In the genomic region with DNA sequence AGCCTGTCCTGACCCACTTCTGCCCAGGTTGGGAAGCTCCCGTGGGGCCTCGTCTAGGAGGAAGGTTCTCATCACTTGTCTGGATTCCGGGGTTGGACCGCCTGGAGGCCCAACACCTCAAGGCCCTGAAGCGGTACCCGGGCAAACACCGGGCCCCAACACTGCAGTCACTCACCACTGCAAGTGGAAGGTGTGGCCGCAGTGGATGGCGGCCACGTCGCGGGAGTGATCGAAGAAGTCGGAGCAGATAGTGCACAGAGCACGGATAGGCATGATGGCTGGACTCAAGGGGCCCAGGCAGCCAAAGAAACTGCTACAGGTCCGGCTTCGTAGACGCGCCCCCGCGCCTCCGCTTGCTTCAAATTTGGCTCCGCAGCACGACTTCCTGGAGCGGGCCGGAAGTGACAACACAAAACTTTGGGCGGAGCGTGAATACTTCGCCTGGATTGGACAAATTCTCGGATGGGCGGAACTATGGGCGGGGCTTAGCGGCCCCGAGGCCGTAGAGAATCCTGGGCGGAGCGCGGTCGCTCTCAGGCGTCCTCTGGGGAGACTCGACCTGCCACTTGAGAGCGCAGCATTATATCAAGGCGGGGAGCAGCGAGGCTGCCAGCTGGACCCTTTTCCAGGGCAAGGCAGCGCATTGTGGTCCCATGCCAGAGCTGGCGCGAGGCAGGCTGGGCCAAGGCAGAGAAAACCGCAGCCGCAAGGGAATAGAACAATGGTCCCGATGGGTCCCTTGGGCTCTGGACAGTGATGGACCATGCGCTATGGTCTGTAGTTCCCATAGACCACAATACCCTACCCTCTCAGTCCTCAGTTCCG, we compare ENCODE assay signal across 8 cellular contexts. TPM values are rescaled to one million over a fixed set of nuclear protein-coding genes. Genes with fewer than 3 reads are reported as not detected.
A peak's percentile ranks its signal among the peaks of the same experiment; 100 is the strongest.
DNase-seq lines count a peak whose midpoint lies in the region; ATAC-seq, FAIRE-seq and TF ChIP-seq lines count a peak whose summit lies in the region.

A gene with protein sequence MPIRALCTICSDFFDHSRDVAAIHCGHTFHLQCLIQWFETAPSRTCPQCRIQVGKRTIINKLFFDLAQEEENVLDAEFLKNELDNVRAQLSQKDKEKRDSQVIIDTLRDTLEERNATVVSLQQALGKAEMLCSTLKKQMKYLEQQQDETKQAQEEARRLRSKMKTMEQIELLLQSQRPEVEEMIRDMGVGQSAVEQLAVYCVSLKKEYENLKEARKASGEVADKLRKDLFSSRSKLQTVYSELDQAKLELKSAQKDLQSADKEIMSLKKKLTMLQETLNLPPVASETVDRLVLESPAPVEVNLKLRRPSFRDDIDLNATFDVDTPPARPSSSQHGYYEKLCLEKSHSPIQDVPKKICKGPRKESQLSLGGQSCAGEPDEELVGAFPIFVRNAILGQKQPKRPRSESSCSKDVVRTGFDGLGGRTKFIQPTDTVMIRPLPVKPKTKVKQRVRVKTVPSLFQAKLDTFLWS (minus strand): TSS at position 384 of the 825 bp plus-strand sequence. CDS start 111 bp downstream, at position 273.

- H3K4me3 ChIP-seq in keratinocyte (ENCODE audit: control insufficient read depth in 2 of 3, extremely low read depth in 1 of 3, insufficient read depth in 2 of 3, low read depth in 1 of 3, low read length in 3 of 3), result peak within 1 kb of the TSS; percentile 71 to 94 (median 93)

- DNase-seq in AG20443 (ENCODE audit: low spot score) (peak; percentile 100), NCI-H446 treated with DMSO at 0.1 percent for 48 hours (lab: John Stamatoyannopoulos, UW) (peak; percentile 86), cerebellar cortex (ENCODE audit: low spot score) (peak; percentile 96), keratinocyte (ENCODE audit: low read depth, low spot score) (peak; percentile 76)
- peak; percentile 90 to 95 (median 92) for DNase-seq in stimulated activated CD4-positive, alpha-beta T cell treated with anti-CD3 and anti-CD28 coated beads, Interleukin-12 subunit alpha, Interleukin-12 subunit beta, amount 100 ng/mL, for 48 hours (ENCODE audit: low read depth in 2 of 3, low spot score in 1 of 3)

- H3K9me1 ChIP-seq in keratinocyte (ENCODE audit: control insufficient read depth, extremely low read depth, insufficient read depth, low read length), result no peaks in the 10 kb centered on the region

- H3K4me1 ChIP-seq in keratinocyte (ENCODE audit: control insufficient read depth, extremely low read depth, insufficient read depth, low read length), result peaks cover 14% of the 10 kb centered on the region

- peak within 1 kb of the TSS; percentile 77 for H3K9ac ChIP-seq in keratinocyte (ENCODE audit: control insufficient read depth, extremely low read depth, insufficient read depth, low read length)

- no peaks in the 10 kb centered on the region for H3K9me3 ChIP-seq in keratinocyte (ENCODE audit: control insufficient read depth, low read depth, low read length)

- TF ChIP-seq CTCF in keratinocyte (optimal IDR thresholded peaks at IDR 0.05 in 1 of 3, IDR thresholded peaks at IDR 0.05 in 1 of 3, conservative IDR thresholded peaks at IDR 0.05 in 1 of 3; ENCODE audit: extremely low read depth in 1 of 3, insufficient read depth in 2 of 3, low read length in 3 of 3), result peak in 1 of 3 experiments; percentile 13

- peaks cover 13% of the 10 kb centered on the region for H3K79me2 ChIP-seq in keratinocyte (ENCODE audit: control insufficient read depth, insufficient read depth, low read length)

- no peaks in the 10 kb centered on the region for H3K36me3 ChIP-seq in keratinocyte (ENCODE audit: control insufficient read depth in 2 of 2, extremely low read depth in 1 of 2, insufficient read depth in 2 of 2, low read length in 2 of 2)

- FAIRE-seq in keratinocyte (lab: Jason Lieb, UNC), result peak; percentile 92

- H3K27ac ChIP-seq in keratinocyte (ENCODE audit: control insufficient read depth, insufficient read depth, low read length), result peak within 1 kb of the TSS; percentile 61

- dilution Hi-C loops in keratinocyte (cut with MboI; ENCODE audit: extremely low pct_ligation_motif_present, low sequenced_read_pairs), result loop anchor here (25.0 kb wide), 2 partner anchors 106 to 119 kb away; no protein-coding TSS in a partner anchor

- H4K20me1 ChIP-seq in keratinocyte (ENCODE audit: control insufficient read depth, extremely low read depth, insufficient read depth, low read length), result no peaks in the 10 kb centered on the region

- peak within 1 kb of the TSS; percentile 99 for H3K4me2 ChIP-seq in keratinocyte (ENCODE audit: control insufficient read depth, extremely low read depth, insufficient read depth, low read depth, low read length)

- ATAC-seq in GM19035 (IDR thresholded peaks at IDR 0.05; ENCODE audit: unreplicated experiment) (peak; percentile 94), HG03342 (IDR thresholded peaks at IDR 0.05; ENCODE audit: unreplicated experiment) (peak; percentile 90)
- peak; percentile 99 for ATAC-seq in activated CD4-positive, CD25-positive, alpha-beta regulatory T cell treated with anti-CD3 and anti-CD28 coated beads, Interleukin-2, amount 50 U/mL, for 24 hours

- H3K27me3 ChIP-seq in keratinocyte (ENCODE audit: control insufficient read depth, extremely low read depth, insufficient read depth, low read length), result peaks cover under 1% of the 10 kb centered on the region

- H2AFZ ChIP-seq in keratinocyte (ENCODE audit: control insufficient read depth, low read length), result peak within 1 kb of the TSS; percentile 99

RNA-seq across cellular contexts. Expression of the gene that starts here (rescaled TPM):
- 3.7 to 5.8 TPM (median 5.8 TPM) in 3 replicates for polyA plus RNA-seq in keratinocyte
- 0.76 TPM for polyA plus RNA-seq in keratinocyte (2011; ENCODE audit: low read depth)
- polyA plus RNA-seq in keratinocyte (2011; cell fraction: cytosol; rRNA removed), result 1.9 and 2.2 TPM in 2 replicates
- 8.6 and 8.9 TPM in 2 replicates for polyA plus RNA-seq in keratinocyte (2011; cell fraction: nucleus; rRNA removed)
- polyA plus RNA-seq in keratinocyte (2012; ENCODE audit: low replicate concordance), result 0.79 and 3.7 TPM in 2 replicates
- polyA minus RNA-seq in keratinocyte, result 3.6 to 7.2 TPM (median 5.9 TPM) in 3 replicates
- polyA minus RNA-seq in keratinocyte (2011; cell fraction: cytosol; rRNA and poly(A)+ RNA removed), result not detected
- polyA minus RNA-seq in keratinocyte (2011; cell fraction: nucleus; rRNA and poly(A)+ RNA removed), result 1.3 and 1.4 TPM in 2 replicates

Comparison
In these comparisons a context has a peak if more than half of its experiments do, and no peak if none do; other contexts are left out.
1. Peak in every context shown above with its lines: DNase-seq, ATAC-seq, H3K4me3 ChIP-seq and H3K27ac ChIP-seq.